ENCODE assay signal across 30 cellular contexts in the genomic region with DNA sequence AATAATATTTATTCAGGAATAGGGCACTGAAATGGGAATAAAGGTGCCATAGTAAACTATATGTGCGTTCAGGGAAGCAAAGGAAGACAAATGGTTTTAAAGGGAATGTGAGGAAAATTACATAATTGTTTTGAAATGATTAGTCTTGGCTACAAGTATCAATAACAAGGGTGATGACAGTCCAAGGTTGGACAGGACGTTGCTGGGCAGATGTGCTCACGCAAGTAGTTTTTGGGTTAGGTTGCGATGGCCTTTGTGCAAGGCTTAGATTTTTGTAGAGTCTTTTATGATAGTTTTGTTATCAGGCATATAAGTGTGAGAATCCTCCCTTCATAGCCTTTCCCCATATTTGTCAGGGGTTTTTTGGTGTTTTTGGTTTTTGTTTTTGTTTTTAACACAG.
"Had no signal": no experiment of that assay in that cellular context is flagged by ENCODE, and none has a peak within 500 bp of the region (broad histone marks: within the 10 kb centered on the region; RNA-seq: fewer than 3 reads in every experiment).

No MANE protein-coding gene starts in this region.

- H3K4me1 Mint-ChIP-seq: activated B cell treated with CpG ODN at 0.5 μM for 24 hours; activated T-helper 17 cell treated with anti-CD3 and anti-CD28 coated beads, Interleukin-2, amount 50 U/mL, for 72 hours had no signal

- H3K9me3 Mint-ChIP-seq: activated B cell treated with CpG ODN at 0.5 μM for 24 hours; activated CD8-positive, alpha-beta T cell treated with anti-CD3 and anti-CD28 coated beads for 36 hours; activated T-cell treated with anti-CD3 and anti-CD28 coated beads, Interleukin-2, amount 50 U/mL, for 4 hours; activated T-helper 17 cell treated with anti-CD3 and anti-CD28 coated beads, Interleukin-2, amount 50 U/mL, for 72 hours; T-helper 2 cell treated with Interferon-gamma antibody and Interleukin-4, amounts not matched to agents 5 μg/mL and 100 μg/mL, for 36 hours had no signal

- ATAC-seq: activated CD4-positive, CD25-positive, alpha-beta regulatory T cell treated with anti-CD3 and anti-CD28 coated beads, Interleukin-2, amount 50 U/mL, for 24 hours; activated CD8-positive, alpha-beta T cell treated with anti-CD3 and anti-CD28 coated beads for 36 hours; activated T-cell treated with anti-CD3 and anti-CD28 coated beads, Interleukin-2, amount 50 U/mL, for 4 hours; activated T-helper 17 cell treated with anti-CD3 and anti-CD28 coated beads, Interleukin-2, amount 50 U/mL, for 72 hours; body of pancreas; esophagus mucosa; foreskin keratinocyte; gastrocnemius medialis; T-helper 17 cell had no signal

- DNase-seq: activated B cell treated with CpG ODN at 0.5 μM for 24 hours; activated CD4-positive, alpha-beta T cell treated with anti-CD3 and anti-CD28 coated beads for 48 hours; activated CD4-positive, alpha-beta T cell treated with anti-CD3 and anti-CD28 coated beads, Interleukin-2, amount 50 U/mL, for 1 hour; activated CD4-positive, alpha-beta T cell treated with anti-CD3 and anti-CD28 coated beads, Interleukin-2, amount 50 U/mL, for 48 hours; activated CD8-positive, alpha-beta memory T cell treated with anti-CD3 and anti-CD28 coated beads for 24 hours; activated CD8-positive, alpha-beta T cell treated with anti-CD3 and anti-CD28 coated beads for 36 hours; activated effector memory CD4-positive, alpha-beta T cell treated with Interleukin-2 at 50 U/mL for 16 hours; activated gamma-delta T cell treated with Interleukin-2 at 50 U/mL for 16 hours; activated naive CD4-positive, alpha-beta T cell treated with anti-CD3 and anti-CD28 coated beads, Interleukin-2, amount 50 U/mL, for 16 hours; activated naive CD4-positive, alpha-beta T cell treated with Interleukin-2 at 50 U/mL for 16 hours; activated T-cell treated with anti-CD3 and anti-CD28 coated beads, Interleukin-2, amount 50 U/mL, for 4 hours; amygdala; aorta; body of pancreas; central memory CD4-positive, alpha-beta T cell; dorsolateral prefrontal cortex; effector memory CD4-positive, alpha-beta T cell; endodermal cell; foreskin keratinocyte; T-helper 1 cell; T-helper 17 cell; T1000; WERI-Rb-1 had no signal

- H3K27ac ChIP-seq: body of pancreas, dorsolateral prefrontal cortex, foreskin keratinocyte, gastrocnemius medialis, WERI-Rb-1 had no signal

- H3K4me1 ChIP-seq: body of pancreas, foreskin keratinocyte, gastrocnemius medialis had no signal

- H3K27ac Mint-ChIP-seq: activated B cell treated with CpG ODN at 0.5 μM for 24 hours; activated CD8-positive, alpha-beta T cell treated with anti-CD3 and anti-CD28 coated beads for 36 hours; activated naive CD8-positive, alpha-beta T cell; activated T-helper 17 cell treated with anti-CD3 and anti-CD28 coated beads, Interleukin-2, amount 50 U/mL, for 72 hours; dendritic cell treated with granulocyte-macrophage colony-stimulating factor and Interleukin-4, amounts not matched to agents 40 ng/mL and 50 ng/mL, for 4 days; T-helper 17 cell; T-helper 2 cell treated with Interferon-gamma antibody and Interleukin-4, amounts not matched to agents 5 μg/mL and 100 μg/mL, for 36 hours had no signal

- H3K36me3 ChIP-seq: gastrocnemius medialis, WERI-Rb-1 had no signal

- H3K4me3 ChIP-seq: body of pancreas, dorsolateral prefrontal cortex, gastrocnemius medialis had no signal

- H3K4me3 Mint-ChIP-seq: activated B cell treated with CpG ODN at 0.5 μM for 24 hours; activated CD8-positive, alpha-beta T cell treated with anti-CD3 and anti-CD28 coated beads for 36 hours; activated naive CD8-positive, alpha-beta T cell; activated T-cell treated with anti-CD3 and anti-CD28 coated beads, Interleukin-2, amount 50 U/mL, for 4 hours; activated T-helper 17 cell treated with anti-CD3 and anti-CD28 coated beads, Interleukin-2, amount 50 U/mL, for 72 hours; dendritic cell treated with granulocyte-macrophage colony-stimulating factor and Interleukin-4, amounts not matched to agents 40 ng/mL and 50 ng/mL, for 4 days; endodermal cell; T-helper 17 cell; T-helper 2 cell treated with Interferon-gamma antibody and Interleukin-4, amounts not matched to agents 5 μg/mL and 100 μg/mL, for 36 hours had no signal

- H3K27me3 ChIP-seq: body of pancreas, dorsolateral prefrontal cortex, foreskin keratinocyte, gastrocnemius medialis had no signal

- H3K27me3 Mint-ChIP-seq: activated B cell treated with CpG ODN at 0.5 μM for 24 hours; activated naive CD8-positive, alpha-beta T cell; activated T-helper 17 cell treated with anti-CD3 and anti-CD28 coated beads, Interleukin-2, amount 50 U/mL, for 72 hours; dendritic cell treated with granulocyte-macrophage colony-stimulating factor and Interleukin-4, amounts not matched to agents 40 ng/mL and 50 ng/mL, for 4 days; T-helper 17 cell had no signal

- H3K9me3 ChIP-seq: body of pancreas, gastrocnemius medialis had no signal
